1 cellular context compared by ENCODE assay signal in the genomic region with DNA sequence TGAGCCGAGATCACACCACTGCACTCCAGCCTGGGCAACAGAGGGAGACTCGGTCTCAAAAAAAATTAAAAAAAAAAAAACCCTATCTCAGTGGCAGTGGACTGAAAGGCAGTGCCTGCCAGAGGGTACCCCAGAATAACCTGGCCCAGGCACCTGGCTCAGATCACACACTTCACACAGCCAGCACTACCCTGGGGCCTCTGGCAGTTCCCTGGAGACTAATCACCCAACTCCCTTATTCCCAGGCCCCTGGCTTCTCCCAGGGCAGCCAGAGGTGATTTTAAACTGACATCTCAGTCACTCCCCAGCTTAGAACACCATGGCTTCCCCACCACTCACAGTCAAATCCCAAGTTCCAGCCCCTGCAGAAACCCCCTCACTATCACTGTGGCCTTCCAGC.
TF ChIP-seq lines count a peak whose summit lies in the region.

No MANE protein-coding gene starts in this region.

TF ChIP-seq in HCT116, 20 proteins besides CTCF, POLR2A, EP300 and RAD21:
- TF ChIP-seq POLR2AphosphoS5 (IDR thresholded peaks at IDR 0.05; ENCODE audit: low read depth, low read length) (0 out of 2 replicates have a peak, but pooled peaks have one; percentile 10), SIN3A (IDR thresholded peaks at IDR 0.05; ENCODE audit: low read depth) (no peak)
